ENCODE assay signal across 9 cellular contexts in the genomic region with DNA sequence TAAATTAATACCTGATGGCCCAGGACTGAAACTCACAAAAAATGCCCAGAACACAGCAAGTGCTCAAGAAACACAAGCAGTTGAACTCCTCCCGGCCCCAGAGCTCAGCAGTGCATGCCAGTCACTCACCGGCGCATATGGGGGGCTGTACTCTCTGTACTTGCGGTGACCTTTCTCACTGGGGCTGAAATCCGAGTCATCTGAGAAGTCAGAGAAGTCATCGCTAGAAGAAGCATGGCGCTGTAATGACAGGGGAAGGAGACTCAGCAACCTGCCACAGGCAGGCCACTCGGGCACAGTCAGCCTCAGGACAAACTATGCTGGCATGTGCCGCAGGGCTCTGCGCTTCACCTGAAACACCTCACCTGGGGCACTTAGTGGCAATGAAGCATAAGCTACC. TPM values are rescaled to one million over a fixed set of nuclear protein-coding genes. Genes with fewer than 3 reads are reported as not detected.
A peak's percentile ranks its signal among the peaks of the same experiment; 100 is the strongest.
DNase-seq lines count a peak whose midpoint lies in the region; ATAC-seq lines count a peak whose summit lies in the region.
"Had no signal": no experiment of that assay in that cellular context is flagged by ENCODE, and none has a peak within 500 bp of the region (broad histone marks: within the 10 kb centered on the region; RNA-seq: fewer than 3 reads in every experiment).

No MANE protein-coding gene starts in this region.

- peak overlapping the region; percentile 64 for H3K27ac ChIP-seq in CD8-positive, alpha-beta memory T cell (ENCODE audit: low read depth, low read length)
- no peak overlapping the region for H3K27ac ChIP-seq in neuronal stem cell (replicated peaks; ENCODE audit: low read length)

- no peak for DNase-seq in CD8-positive, alpha-beta memory T cell
- DNase-seq in activated CD8-positive, alpha-beta memory T cell treated with anti-CD3 and anti-CD28 coated beads, Interleukin-2, amount 50 U/mL, for 48 hours = peak; percentile 80
- DNase-seq in neuronal stem cell (ENCODE audit: low spot score) = no peak
- DNase-seq: KG1 had no signal

- POLR2A ChIA-PET in CD8-positive, alpha-beta memory T cell (lab: Charles Lee) = interaction anchor here (1.4 kb wide), 1 partner anchor 19 kb away, joined by 12 read pairs; the partner anchor contains the start of gene ZC3H4

- H3K14ac ChIP-seq in neuronal stem cell (ENCODE audit: low read length) = no peak overlapping the region

- H3K4me1 Mint-ChIP-seq in CD8-positive, alpha-beta memory T cell = peaks cover 39 to 55% (median 50%) of the 10 kb centered on the region in 3 donors

- no peaks in the 10 kb centered on the region for H3K9me3 ChIP-seq in CD8-positive, alpha-beta memory T cell (ENCODE audit: low read length)
- no peaks in the 10 kb centered on the region for H3K9me3 ChIP-seq in neuronal stem cell (replicated peaks in 1 of 2; ENCODE audit: control insufficient read depth in 2 of 2, insufficient read depth in 1 of 2, low read depth in 1 of 2, low read length in 2 of 2)

- H2BK5ac ChIP-seq in neuronal stem cell (ENCODE audit: low read length) = no peak overlapping the region

- WGBS in neuronal stem cell (ENCODE audit: extremely low coverage in 2 of 2, insufficient read length in 2 of 2, insufficient replicate concordance in 1 of 2), 2 donors = no CpG with 5 or more reads among the region's 10 CpGs

- H3K4ac ChIP-seq in neuronal stem cell (ENCODE audit: low read length) = no peak overlapping the region

- H4K91ac ChIP-seq in neuronal stem cell (ENCODE audit: low read depth, low read length, poor library complexity) = no peak overlapping the region

- peaks cover 28% of the 10 kb centered on the region for H3K4me1 ChIP-seq in CD8-positive, alpha-beta memory T cell (ENCODE audit: insufficient read depth, low read length)
- H3K4me1 ChIP-seq in neuronal stem cell (ENCODE audit: control insufficient read depth in 2 of 2, insufficient read depth in 1 of 2, low read depth in 1 of 2, low read length in 2 of 2) = peaks cover 12 to 14% of the 10 kb centered on the region in 2 donors

- H3K27me3 ChIP-seq in CD8-positive, alpha-beta memory T cell (ENCODE audit: insufficient read depth, low read length, poor library complexity, severe bottlenecking) = no peaks in the 10 kb centered on the region
- no peaks in the 10 kb centered on the region for H3K27me3 ChIP-seq in neuronal stem cell (ENCODE audit: control insufficient read depth in 3 of 3, insufficient read depth in 3 of 3, low read depth in 1 of 3, low read length in 3 of 3)

- peaks cover 5 to 69% (median 15%) of the 10 kb centered on the region in 3 donors for H3K36me3 Mint-ChIP-seq in CD8-positive, alpha-beta memory T cell

- CTCF ChIA-PET in CD8-positive, alpha-beta memory T cell (lab: Charles Lee) = interaction anchor here (1.0 to 3.5 kb wide), 5 partner anchors 14 to 93 kb away, joined by 3 to 16 read pairs (median 3); partner anchors contain the start of gene ZC3H4

- H3K27ac Mint-ChIP-seq in CD8-positive, alpha-beta memory T cell = peak overlapping the region; percentile 88 to 98 (median 92)

- H4K8ac ChIP-seq in neuronal stem cell (ENCODE audit: low read depth, low read length) = no peak overlapping the region

- peaks cover 21% of the 10 kb centered on the region for H3K36me3 ChIP-seq in CD8-positive, alpha-beta memory T cell (ENCODE audit: insufficient read depth, low read length)
- peaks cover 26 to 91% of the 10 kb centered on the region in 2 donors for H3K36me3 ChIP-seq in neuronal stem cell (replicated peaks in 1 of 2; ENCODE audit: control insufficient read depth in 2 of 2, insufficient read depth in 2 of 2, low read length in 2 of 2)

- peaks cover 15% of the 10 kb centered on the region for H3K79me1 ChIP-seq in neuronal stem cell (ENCODE audit: low read depth, low read length)

- ATAC-seq in GM21528 (IDR thresholded peaks at IDR 0.05; ENCODE audit: low FRiP score, unreplicated experiment) (peak; percentile 54), HG03045 (IDR thresholded peaks at IDR 0.05; ENCODE audit: unreplicated experiment) (no peak), HG03135 (IDR thresholded peaks at IDR 0.05; ENCODE audit: unreplicated experiment) (no peak), HG03442 (IDR thresholded peaks at IDR 0.05; ENCODE audit: unreplicated experiment) (no peak), GM21367 (IDR thresholded peaks at IDR 0.05; ENCODE audit: unreplicated experiment) (no peak)

- no peaks in the 10 kb centered on the region for H3K27me3 Mint-ChIP-seq in CD8-positive, alpha-beta memory T cell

- peak overlapping the region; percentile 47 for H3K23ac ChIP-seq in neuronal stem cell (ENCODE audit: low read depth, low read length, poor library complexity)

- peak overlapping the region; percentile 33 for H3K9ac ChIP-seq in neuronal stem cell (ENCODE audit: low read depth, low read length, poor library complexity)

- no peak overlapping the region for H2BK12ac ChIP-seq in neuronal stem cell (ENCODE audit: low read length)

- H2BK120ac ChIP-seq in neuronal stem cell (ENCODE audit: low read depth, low read length) = no peak overlapping the region

- no peaks in the 10 kb centered on the region for H3K9me3 Mint-ChIP-seq in CD8-positive, alpha-beta memory T cell

- no peak overlapping the region for H3K18ac ChIP-seq in neuronal stem cell (ENCODE audit: low read length)

- peak overlapping the region in 4 of 7 donors; percentile 36 to 59 (median 46) for H3K4me3 Mint-ChIP-seq in CD8-positive, alpha-beta memory T cell

- no peak overlapping the region for H2AFZ ChIP-seq in neuronal stem cell (ENCODE audit: low read length)

- H3K4me3 ChIP-seq in CD8-positive, alpha-beta memory T cell (ENCODE audit: low read length) = no peak overlapping the region
- H3K4me3 ChIP-seq in neuronal stem cell (ENCODE audit: low read length in 2 of 2) = peak overlapping the region in 1 of 2 donors; percentile 27

- H2AK5ac ChIP-seq in neuronal stem cell (ENCODE audit: low read depth, low read length) = no peak overlapping the region

- no peak overlapping the region for H2BK15ac ChIP-seq in neuronal stem cell (ENCODE audit: low read length)

- H3K4me2 ChIP-seq in neuronal stem cell (ENCODE audit: insufficient read depth, low read length, poor library complexity, severe bottlenecking) = no peak overlapping the region

RNA-seq across cellular contexts. Expression of gene ZC3H4, which starts 19.7 kb away (rescaled TPM):
- 10 to 100 TPM; 90.3 to 99.6 TPM for total RNA-seq in CD8-positive, alpha-beta memory T cell
- 3.2 TPM for polyA plus RNA-seq in CD8-positive, alpha-beta memory T cell
- polyA plus RNA-seq in neuronal stem cell (2013, experiment 1 of 2) = 19.2 TPM
- polyA plus RNA-seq in neuronal stem cell (2013, experiment 2 of 2) = 19.1 TPM

RNA-seq across cellular contexts. Expression of gene SAE1, which starts 36.8 kb away (rescaled TPM):
- total RNA-seq in CD8-positive, alpha-beta memory T cell = 100 to 1,000 TPM; 167 to 172 TPM
- polyA plus RNA-seq in CD8-positive, alpha-beta memory T cell = 107 TPM
- 238 TPM for polyA plus RNA-seq in neuronal stem cell (2013, experiment 1 of 2)
- 232 TPM for polyA plus RNA-seq in neuronal stem cell (2013, experiment 2 of 2)

RNA-seq across cellular contexts. Expression of gene TMEM160, which starts 45.4 kb away (rescaled TPM):
- 10 to 100 TPM; 52.9 to 57.3 TPM for total RNA-seq in CD8-positive, alpha-beta memory T cell
- polyA plus RNA-seq in CD8-positive, alpha-beta memory T cell = 136 TPM
- 49.2 TPM for polyA plus RNA-seq in neuronal stem cell (2013, experiment 1 of 2)
- polyA plus RNA-seq in neuronal stem cell (2013, experiment 2 of 2) = 45.0 TPM
